In genomic region chr16:89320717-89321501, GRCh38 we compare ENCODE assay signal across 9 cellular contexts.
DNase-seq lines count a peak whose midpoint lies in the region; ATAC-seq, FAIRE-seq and TF ChIP-seq lines count a peak whose summit lies in the region.
"Had no signal": no experiment of that assay in that cellular context is flagged by ENCODE, and none has a peak within 500 bp of the region (broad histone marks: within the 10 kb centered on the region; RNA-seq: fewer than 3 reads in every experiment).

No MANE protein-coding gene starts in this region.

- TF ChIP-seq POLR2A in K562 (conservative IDR thresholded peaks at IDR 0.05) (no peak; the same call in 1 of the 2 replicates), transverse colon (IDR thresholded peaks at IDR 0.05) (peak; percentile 7)

- CTCF ChIA-PET in K562 (lab: Yijun Ruan, JAX; ENCODE audit: low intra/inter-chr PET ratio) = interaction anchor here (0.6 kb wide), 1 partner anchor 64 kb away, joined by 3 read pairs; no protein-coding TSS in a partner anchor

- 9% methylated on average over 25 of the region's 33 CpGs for WGBS in K562 (ENCODE audit: insufficient coverage, low coverage, missing lambda C conversion rate)
- WGBS in transverse colon (ENCODE audit: low coverage in 1 of 2), 2 donors = 48% methylated on average over 8 of the region's 33 CpGs; no CpG with 5 or more reads in 1 of the 2 donors

- H3K9me1 ChIP-seq in K562 (ENCODE audit: control insufficient read depth, insufficient read depth, low read length) = peaks cover 31% of the 10 kb centered on the region

- TF ChIP-seq RAD21 in K562 (CRISPR knock-in tag; conservative IDR thresholded peaks at IDR 0.05 in 1 of 2, IDR thresholded peaks at IDR 0.05 in 1 of 2) = no peak

- DNase-seq in COLO668 (lab: John Stamatoyannopoulos, UW; ENCODE audit: unreplicated experiment) (peak; percentile 87), NCI-H146 treated with DMSO at 0.1 percent for 48 hours (lab: John Stamatoyannopoulos, UW; ENCODE audit: unreplicated experiment) (peak; percentile 7), K562 (ENCODE audit: extremely low read depth in 1 of 4, low spot score in 3 of 4) (peak; percentile 80 to 92 (median 88)), left lobe of liver (ENCODE audit: low spot score) (no peak), transverse colon (peak; percentile 80), germinal center (ENCODE audit: low spot score) (no peak), SIG-M5 (lab: John Stamatoyannopoulos, UW) (no peak), DMS 273 treated with DMSO at 0.1 percent for 48 hours (lab: John Stamatoyannopoulos, UW) (no peak)

- H3K36me3 ChIP-seq in K562 (ENCODE audit: control insufficient read depth, insufficient read depth, low read length) (peaks cover 55% of the 10 kb centered on the region; the same call in 2 of the 3 replicates), transverse colon (no peaks in the 10 kb centered on the region)

- BruUV-seq in K562 (replicated peaks; lab: Mats Ljungman, UMichigan) = no TSS peak

- H3K27me3 ChIP-seq in K562 (ENCODE audit: control insufficient read depth in 2 of 2, insufficient read depth in 2 of 2, low read length in 2 of 2) (no peaks in the 10 kb centered on the region), transverse colon (no peaks in the 10 kb centered on the region)

- intact Hi-C loops in K562 (cut with micrococcal nuclease) (no loop called here), transverse colon (cut with DNase I; ENCODE audit: low total_unique reads) (no loop called here)

- peaks cover 98% of the 10 kb centered on the region for H3K79me2 ChIP-seq in K562 (ENCODE audit: control insufficient read depth, insufficient read depth, low read length)

- POLR2A ChIA-PET in K562 (lab: Yijun Ruan, JAX) = interaction anchor here (0.6 to 1.6 kb wide), 4 partner anchors 9 to 671 kb away, joined by 3 to 6 read pairs (median 4); no protein-coding TSS in a partner anchor

- in situ Hi-C loops in K562 (cut with MboI) (no loop called here), transverse colon (cut with MboI; ENCODE audit: low pct_ligation_motif_present in 1 of 4, low pct_unique_long_range_greater_than_20kb in 1 of 4, low sequenced_read_pairs in 3 of 4) (no loop called here)

- H4K20me1 ChIP-seq in K562 (replicated peaks; ENCODE audit: control insufficient read depth, insufficient read depth, low read length) = peaks cover 66% of the 10 kb centered on the region

- ATAC-seq in K562 (peak; percentile 78), left lobe of liver (peak; percentile 66)

- H3K9ac ChIP-seq in K562 (ENCODE audit: insufficient read depth in 1 of 2, low read depth in 2 of 2, low read length in 2 of 2) = peak overlapping the region; percentile 36 to 94

- H3K27ac ChIP-seq in K562 (ENCODE audit: extremely low read depth, low read depth, low read length) = peak overlapping the region; percentile 84; the same call in 2 of the 3 replicates
- peak overlapping the region; percentile 54 to 74 (median 57) for H3K27ac ChIP-seq in transverse colon

- H2AFZ ChIP-seq in K562 (ENCODE audit: low read depth, low read length) = no peak overlapping the region

- TF ChIP-seq EP300 in K562 (IDR thresholded peaks at IDR 0.05; ENCODE audit: low read length) = no peak
- no peak for TF ChIP-seq EP300 in transverse colon (IDR thresholded peaks at IDR 0.05; ENCODE audit: low read depth)

- no peaks in the 10 kb centered on the region; the same call in 1 of the 2 replicates for H3K9me3 ChIP-seq in K562 (replicated peaks; ENCODE audit: control insufficient read depth, insufficient read depth, low read depth, low read length)
- H3K9me3 ChIP-seq in transverse colon = no peaks in the 10 kb centered on the region

- peak overlapping the region; percentile 18; the same call in 1 of the 2 replicates for H3K4me3 ChIP-seq in K562
- peak overlapping the region in 1 of 4 donors; percentile 0 for H3K4me3 ChIP-seq in transverse colon

- no peak for FAIRE-seq in K562 (lab: Jason Lieb, UNC)
- FAIRE-seq: colon had no signal

- H3K4me1 ChIP-seq in K562 (replicated peaks in 1 of 2; ENCODE audit: control insufficient read depth in 2 of 2, insufficient read depth in 2 of 2, low read length in 2 of 2) (peaks cover 83 to 92% of the 10 kb centered on the region in 2 experiments), transverse colon (peaks cover 46 to 92% (median 81%) of the 10 kb centered on the region in 4 donors)

- TF ChIP-seq CTCF in K562 (IDR thresholded peaks at IDR 0.05 in 2 of 3, conservative IDR thresholded peaks at IDR 0.05 in 1 of 3; ENCODE audit: insufficient read depth in 2 of 3, low read depth in 1 of 3, low read length in 3 of 3) (no peak), transverse colon (IDR thresholded peaks at IDR 0.05) (no peak)

- peak overlapping the region; percentile 83 for H3K4me2 ChIP-seq in K562 (ENCODE audit: insufficient read depth, low read length)

TF ChIP-seq in K562, 482 proteins besides CTCF, POLR2A, EP300 and RAD21 (continues in another document):
- TF ChIP-seq NKRF (IDR thresholded peaks at IDR 0.05; ENCODE audit: borderline replicate concordance) (peak; percentile 14; the same call in 1 of the 2 replicates), GABPB1 (CRISPR knock-in tag; IDR thresholded peaks at IDR 0.05) (0 out of 2 replicates have a peak, but pooled peaks have one; percentile 21)
- TF ChIP-seq, protein P1, sequence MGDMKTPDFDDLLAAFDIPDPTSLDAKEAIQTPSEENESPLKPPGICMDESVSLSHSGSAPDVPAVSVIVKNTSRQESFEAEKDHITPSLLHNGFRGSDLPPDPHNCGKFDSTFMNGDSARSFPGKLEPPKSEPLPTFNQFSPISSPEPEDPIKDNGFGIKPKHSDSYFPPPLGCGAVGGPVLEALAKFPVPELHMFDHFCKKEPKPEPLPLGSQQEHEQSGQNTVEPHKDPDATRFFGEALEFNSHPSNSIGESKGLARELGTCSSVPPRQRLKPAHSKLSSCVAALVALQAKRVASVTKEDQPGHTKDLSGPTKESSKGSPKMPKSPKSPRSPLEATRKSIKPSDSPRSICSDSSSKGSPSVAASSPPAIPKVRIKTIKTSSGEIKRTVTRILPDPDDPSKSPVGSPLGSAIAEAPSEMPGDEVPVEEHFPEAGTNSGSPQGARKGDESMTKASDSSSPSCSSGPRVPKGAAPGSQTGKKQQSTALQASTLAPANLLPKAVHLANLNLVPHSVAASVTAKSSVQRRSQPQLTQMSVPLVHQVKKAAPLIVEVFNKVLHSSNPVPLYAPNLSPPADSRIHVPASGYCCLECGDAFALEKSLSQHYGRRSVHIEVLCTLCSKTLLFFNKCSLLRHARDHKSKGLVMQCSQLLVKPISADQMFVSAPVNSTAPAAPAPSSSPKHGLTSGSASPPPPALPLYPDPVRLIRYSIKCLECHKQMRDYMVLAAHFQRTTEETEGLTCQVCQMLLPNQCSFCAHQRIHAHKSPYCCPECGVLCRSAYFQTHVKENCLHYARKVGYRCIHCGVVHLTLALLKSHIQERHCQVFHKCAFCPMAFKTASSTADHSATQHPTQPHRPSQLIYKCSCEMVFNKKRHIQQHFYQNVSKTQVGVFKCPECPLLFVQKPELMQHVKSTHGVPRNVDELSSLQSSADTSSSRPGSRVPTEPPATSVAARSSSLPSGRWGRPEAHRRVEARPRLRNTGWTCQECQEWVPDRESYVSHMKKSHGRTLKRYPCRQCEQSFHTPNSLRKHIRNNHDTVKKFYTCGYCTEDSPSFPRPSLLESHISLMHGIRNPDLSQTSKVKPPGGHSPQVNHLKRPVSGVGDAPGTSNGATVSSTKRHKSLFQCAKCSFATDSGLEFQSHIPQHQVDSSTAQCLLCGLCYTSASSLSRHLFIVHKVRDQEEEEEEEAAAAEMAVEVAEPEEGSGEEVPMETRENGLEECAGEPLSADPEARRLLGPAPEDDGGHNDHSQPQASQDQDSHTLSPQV (IDR thresholded peaks at IDR 0.05) = 0 out of 2 replicates have a peak, but pooled peaks have one; percentile 19
- TF ChIP-seq, protein P2, sequence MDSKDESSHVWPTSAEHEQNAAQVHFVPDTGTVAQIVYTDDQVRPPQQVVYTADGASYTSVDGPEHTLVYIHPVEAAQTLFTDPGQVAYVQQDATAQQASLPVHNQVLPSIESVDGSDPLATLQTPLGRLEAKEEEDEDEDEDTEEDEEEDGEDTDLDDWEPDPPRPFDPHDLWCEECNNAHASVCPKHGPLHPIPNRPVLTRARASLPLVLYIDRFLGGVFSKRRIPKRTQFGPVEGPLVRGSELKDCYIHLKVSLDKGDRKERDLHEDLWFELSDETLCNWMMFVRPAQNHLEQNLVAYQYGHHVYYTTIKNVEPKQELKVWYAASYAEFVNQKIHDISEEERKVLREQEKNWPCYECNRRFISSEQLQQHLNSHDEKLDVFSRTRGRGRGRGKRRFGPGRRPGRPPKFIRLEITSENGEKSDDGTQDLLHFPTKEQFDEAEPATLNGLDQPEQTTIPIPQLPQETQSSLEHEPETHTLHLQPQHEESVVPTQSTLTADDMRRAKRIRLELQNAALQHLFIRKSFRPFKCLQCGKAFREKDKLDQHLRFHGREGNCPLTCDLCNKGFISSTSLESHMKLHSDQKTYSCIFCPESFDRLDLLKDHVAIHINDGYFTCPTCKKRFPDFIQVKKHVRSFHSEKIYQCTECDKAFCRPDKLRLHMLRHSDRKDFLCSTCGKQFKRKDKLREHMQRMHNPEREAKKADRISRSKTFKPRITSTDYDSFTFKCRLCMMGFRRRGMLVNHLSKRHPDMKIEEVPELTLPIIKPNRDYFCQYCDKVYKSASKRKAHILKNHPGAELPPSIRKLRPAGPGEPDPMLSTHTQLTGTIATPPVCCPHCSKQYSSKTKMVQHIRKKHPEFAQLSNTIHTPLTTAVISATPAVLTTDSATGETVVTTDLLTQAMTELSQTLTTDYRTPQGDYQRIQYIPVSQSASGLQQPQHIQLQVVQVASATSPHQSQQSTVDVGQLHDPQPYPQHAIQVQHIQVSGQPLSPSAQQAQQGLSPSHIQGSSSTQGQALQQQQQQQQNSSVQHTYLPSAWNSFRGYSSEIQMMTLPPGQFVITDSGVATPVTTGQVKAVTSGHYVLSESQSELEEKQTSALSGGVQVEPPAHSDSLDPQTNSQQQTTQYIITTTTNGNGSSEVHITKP (IDR thresholded peaks at IDR 0.05; ENCODE audit: partially characterized antibody) = peak; percentile 25

Comparison
In these comparisons a context has a peak if more than half of its experiments do, and no peak if none do; other contexts are left out.
1. DNase-seq: peak in COLO668 (single experiment), NCI-H146 treated with DMSO at 0.1 percent for 48 hours (single experiment), K562 (4 of 4) and transverse colon (single experiment); none in left lobe of liver (single experiment), germinal center (single experiment), SIG-M5 (single experiment) and DMS 273 treated with DMSO at 0.1 percent for 48 hours (single experiment).